ENCODE assay signal across 1 cellular context in the genomic region with DNA sequence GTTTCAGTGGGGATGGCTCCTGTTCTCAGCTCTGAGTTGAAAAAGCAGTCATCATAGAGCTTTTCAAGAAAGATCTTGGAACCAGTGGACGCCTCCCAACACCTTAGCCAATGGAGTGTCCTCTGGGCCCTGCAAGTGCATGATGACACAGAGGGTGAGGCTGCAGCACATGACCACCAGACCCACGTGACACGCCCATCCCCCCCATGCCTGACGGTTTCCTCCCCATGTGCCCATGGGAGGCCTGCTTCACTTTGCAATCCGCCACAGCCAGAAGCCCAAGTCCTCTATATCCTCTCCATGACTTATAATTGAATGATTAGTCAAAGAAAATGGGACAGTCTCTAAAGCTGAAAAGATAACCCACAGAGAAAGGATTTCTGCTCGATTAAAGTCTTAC.
TF ChIP-seq lines count a peak whose summit lies in the region.

No MANE protein-coding gene starts in this region.

TF ChIP-seq in K562, 482 proteins besides CTCF, POLR2A, EP300 and RAD21 (continued from another document):
- TF ChIP-seq, protein P1, sequence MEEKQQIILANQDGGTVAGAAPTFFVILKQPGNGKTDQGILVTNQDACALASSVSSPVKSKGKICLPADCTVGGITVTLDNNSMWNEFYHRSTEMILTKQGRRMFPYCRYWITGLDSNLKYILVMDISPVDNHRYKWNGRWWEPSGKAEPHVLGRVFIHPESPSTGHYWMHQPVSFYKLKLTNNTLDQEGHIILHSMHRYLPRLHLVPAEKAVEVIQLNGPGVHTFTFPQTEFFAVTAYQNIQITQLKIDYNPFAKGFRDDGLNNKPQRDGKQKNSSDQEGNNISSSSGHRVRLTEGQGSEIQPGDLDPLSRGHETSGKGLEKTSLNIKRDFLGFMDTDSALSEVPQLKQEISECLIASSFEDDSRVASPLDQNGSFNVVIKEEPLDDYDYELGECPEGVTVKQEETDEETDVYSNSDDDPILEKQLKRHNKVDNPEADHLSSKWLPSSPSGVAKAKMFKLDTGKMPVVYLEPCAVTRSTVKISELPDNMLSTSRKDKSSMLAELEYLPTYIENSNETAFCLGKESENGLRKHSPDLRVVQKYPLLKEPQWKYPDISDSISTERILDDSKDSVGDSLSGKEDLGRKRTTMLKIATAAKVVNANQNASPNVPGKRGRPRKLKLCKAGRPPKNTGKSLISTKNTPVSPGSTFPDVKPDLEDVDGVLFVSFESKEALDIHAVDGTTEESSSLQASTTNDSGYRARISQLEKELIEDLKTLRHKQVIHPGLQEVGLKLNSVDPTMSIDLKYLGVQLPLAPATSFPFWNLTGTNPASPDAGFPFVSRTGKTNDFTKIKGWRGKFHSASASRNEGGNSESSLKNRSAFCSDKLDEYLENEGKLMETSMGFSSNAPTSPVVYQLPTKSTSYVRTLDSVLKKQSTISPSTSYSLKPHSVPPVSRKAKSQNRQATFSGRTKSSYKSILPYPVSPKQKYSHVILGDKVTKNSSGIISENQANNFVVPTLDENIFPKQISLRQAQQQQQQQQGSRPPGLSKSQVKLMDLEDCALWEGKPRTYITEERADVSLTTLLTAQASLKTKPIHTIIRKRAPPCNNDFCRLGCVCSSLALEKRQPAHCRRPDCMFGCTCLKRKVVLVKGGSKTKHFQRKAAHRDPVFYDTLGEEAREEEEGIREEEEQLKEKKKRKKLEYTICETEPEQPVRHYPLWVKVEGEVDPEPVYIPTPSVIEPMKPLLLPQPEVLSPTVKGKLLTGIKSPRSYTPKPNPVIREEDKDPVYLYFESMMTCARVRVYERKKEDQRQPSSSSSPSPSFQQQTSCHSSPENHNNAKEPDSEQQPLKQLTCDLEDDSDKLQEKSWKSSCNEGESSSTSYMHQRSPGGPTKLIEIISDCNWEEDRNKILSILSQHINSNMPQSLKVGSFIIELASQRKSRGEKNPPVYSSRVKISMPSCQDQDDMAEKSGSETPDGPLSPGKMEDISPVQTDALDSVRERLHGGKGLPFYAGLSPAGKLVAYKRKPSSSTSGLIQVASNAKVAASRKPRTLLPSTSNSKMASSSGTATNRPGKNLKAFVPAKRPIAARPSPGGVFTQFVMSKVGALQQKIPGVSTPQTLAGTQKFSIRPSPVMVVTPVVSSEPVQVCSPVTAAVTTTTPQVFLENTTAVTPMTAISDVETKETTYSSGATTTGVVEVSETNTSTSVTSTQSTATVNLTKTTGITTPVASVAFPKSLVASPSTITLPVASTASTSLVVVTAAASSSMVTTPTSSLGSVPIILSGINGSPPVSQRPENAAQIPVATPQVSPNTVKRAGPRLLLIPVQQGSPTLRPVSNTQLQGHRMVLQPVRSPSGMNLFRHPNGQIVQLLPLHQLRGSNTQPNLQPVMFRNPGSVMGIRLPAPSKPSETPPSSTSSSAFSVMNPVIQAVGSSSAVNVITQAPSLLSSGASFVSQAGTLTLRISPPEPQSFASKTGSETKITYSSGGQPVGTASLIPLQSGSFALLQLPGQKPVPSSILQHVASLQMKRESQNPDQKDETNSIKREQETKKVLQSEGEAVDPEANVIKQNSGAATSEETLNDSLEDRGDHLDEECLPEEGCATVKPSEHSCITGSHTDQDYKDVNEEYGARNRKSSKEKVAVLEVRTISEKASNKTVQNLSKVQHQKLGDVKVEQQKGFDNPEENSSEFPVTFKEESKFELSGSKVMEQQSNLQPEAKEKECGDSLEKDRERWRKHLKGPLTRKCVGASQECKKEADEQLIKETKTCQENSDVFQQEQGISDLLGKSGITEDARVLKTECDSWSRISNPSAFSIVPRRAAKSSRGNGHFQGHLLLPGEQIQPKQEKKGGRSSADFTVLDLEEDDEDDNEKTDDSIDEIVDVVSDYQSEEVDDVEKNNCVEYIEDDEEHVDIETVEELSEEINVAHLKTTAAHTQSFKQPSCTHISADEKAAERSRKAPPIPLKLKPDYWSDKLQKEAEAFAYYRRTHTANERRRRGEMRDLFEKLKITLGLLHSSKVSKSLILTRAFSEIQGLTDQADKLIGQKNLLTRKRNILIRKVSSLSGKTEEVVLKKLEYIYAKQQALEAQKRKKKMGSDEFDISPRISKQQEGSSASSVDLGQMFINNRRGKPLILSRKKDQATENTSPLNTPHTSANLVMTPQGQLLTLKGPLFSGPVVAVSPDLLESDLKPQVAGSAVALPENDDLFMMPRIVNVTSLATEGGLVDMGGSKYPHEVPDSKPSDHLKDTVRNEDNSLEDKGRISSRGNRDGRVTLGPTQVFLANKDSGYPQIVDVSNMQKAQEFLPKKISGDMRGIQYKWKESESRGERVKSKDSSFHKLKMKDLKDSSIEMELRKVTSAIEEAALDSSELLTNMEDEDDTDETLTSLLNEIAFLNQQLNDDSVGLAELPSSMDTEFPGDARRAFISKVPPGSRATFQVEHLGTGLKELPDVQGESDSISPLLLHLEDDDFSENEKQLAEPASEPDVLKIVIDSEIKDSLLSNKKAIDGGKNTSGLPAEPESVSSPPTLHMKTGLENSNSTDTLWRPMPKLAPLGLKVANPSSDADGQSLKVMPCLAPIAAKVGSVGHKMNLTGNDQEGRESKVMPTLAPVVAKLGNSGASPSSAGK (IDR thresholded peaks at IDR 0.05): peak; percentile 90
- no peak for TF ChIP-seq SAFB (IDR thresholded peaks at IDR 0.05; ENCODE audit: borderline replicate concordance, low read depth, low read length)
- TF ChIP-seq, protein P2, sequence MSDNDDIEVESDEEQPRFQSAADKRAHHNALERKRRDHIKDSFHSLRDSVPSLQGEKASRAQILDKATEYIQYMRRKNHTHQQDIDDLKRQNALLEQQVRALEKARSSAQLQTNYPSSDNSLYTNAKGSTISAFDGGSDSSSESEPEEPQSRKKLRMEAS (CRISPR knock-in tag; IDR thresholded peaks at IDR 0.05): peak; percentile 65
- 0 out of 2 replicates have a peak, but pooled peaks have one; percentile 44 for TF ChIP-seq ZNF589 (CRISPR knock-in tag; IDR thresholded peaks at IDR 0.05; ENCODE audit: low read depth)
